1 cellular context compared by ENCODE assay signal in genomic region chr16:6969594-6969993, GRCh38.
TF ChIP-seq lines count a peak whose summit lies in the region.

No MANE protein-coding gene starts in this region.

TF ChIP-seq in H1, 55 proteins besides CTCF, POLR2A, EP300 and RAD21:
- TF ChIP-seq SIRT6 (IDR thresholded peaks at IDR 0.05; ENCODE audit: low read length): no peak
- no peak for TF ChIP-seq FOSL1 (IDR thresholded peaks at IDR 0.05; ENCODE audit: insufficient read depth, low read depth, low read length)
- TF ChIP-seq SP4 (IDR thresholded peaks at IDR 0.05; ENCODE audit: low read length): no peak
- no peak for TF ChIP-seq E2F6 (IDR thresholded peaks at IDR 0.05)
